ENCODE assay signal across 26 cellular contexts in the genomic region with DNA sequence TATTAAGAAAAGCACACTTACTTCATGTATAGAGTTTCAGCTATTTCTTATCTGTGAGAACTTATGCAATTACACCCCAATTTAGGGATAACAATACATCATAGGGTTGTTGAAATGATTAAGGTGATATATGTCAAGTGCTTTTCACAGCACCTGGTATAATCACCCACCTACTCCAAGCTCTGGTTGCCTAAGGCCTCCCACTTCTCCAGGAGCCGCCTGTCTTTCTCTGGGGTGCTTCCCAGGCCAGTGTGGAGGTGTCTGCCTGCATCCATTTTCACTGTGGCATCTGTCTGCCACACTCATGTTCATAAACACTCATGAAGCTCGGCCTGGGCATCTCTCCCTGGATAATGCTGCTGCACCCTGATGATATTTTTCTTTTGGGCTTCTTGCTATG.
"Had no signal": no experiment of that assay in that cellular context is flagged by ENCODE, and none has a peak within 500 bp of the region (broad histone marks: within the 10 kb centered on the region; RNA-seq: fewer than 3 reads in every experiment).

No MANE protein-coding gene starts in this region.

- H3K27me3 Mint-ChIP-seq: activated naive CD8-positive, alpha-beta T cell; activated T-helper 17 cell treated with anti-CD3 and anti-CD28 coated beads, Interleukin-2, amount 50 U/mL, for 72 hours had no signal

- DNase-seq: activated B cell treated with CpG ODN at 0.5 μM for 24 hours; activated CD4-positive, alpha-beta T cell treated with anti-CD3 and anti-CD28 coated beads for 48 hours; activated CD4-positive, alpha-beta T cell treated with anti-CD3 and anti-CD28 coated beads, Interleukin-2, amount 50 U/mL, for 1 hour; activated CD4-positive, alpha-beta T cell treated with anti-CD3 and anti-CD28 coated beads, Interleukin-2, amount 50 U/mL, for 48 hours; activated CD8-positive, alpha-beta memory T cell treated with anti-CD3 and anti-CD28 coated beads for 24 hours; activated CD8-positive, alpha-beta T cell treated with anti-CD3 and anti-CD28 coated beads for 36 hours; activated effector memory CD4-positive, alpha-beta T cell treated with Interleukin-2 at 50 U/mL for 16 hours; activated gamma-delta T cell treated with Interleukin-2 at 50 U/mL for 16 hours; activated naive CD4-positive, alpha-beta T cell treated with anti-CD3 and anti-CD28 coated beads, Interleukin-2, amount 50 U/mL, for 16 hours; activated naive CD4-positive, alpha-beta T cell treated with Interleukin-2 at 50 U/mL for 16 hours; activated T-cell treated with anti-CD3 and anti-CD28 coated beads, Interleukin-2, amount 50 U/mL, for 4 hours; amniotic stem cell; brain microvascular endothelial cell; cerebellar nuclear complex; colonic mucosa; effector CD8-positive, alpha-beta T cell; foreskin fibroblast; heart left ventricle; T-helper 17 cell; T1000; WERI-Rb-1 had no signal

- H3K4me1 Mint-ChIP-seq: activated B cell treated with CpG ODN at 0.5 μM for 24 hours; activated T-helper 17 cell treated with anti-CD3 and anti-CD28 coated beads, Interleukin-2, amount 50 U/mL, for 72 hours had no signal

- H3K4me3 ChIP-seq: colonic mucosa, heart left ventricle had no signal

- H3K9me3 Mint-ChIP-seq: activated CD8-positive, alpha-beta T cell treated with anti-CD3 and anti-CD28 coated beads for 36 hours; activated T-cell treated with anti-CD3 and anti-CD28 coated beads, Interleukin-2, amount 50 U/mL, for 4 hours; activated T-helper 17 cell treated with anti-CD3 and anti-CD28 coated beads, Interleukin-2, amount 50 U/mL, for 72 hours; T-helper 2 cell treated with Interferon-gamma antibody and Interleukin-4, amounts not matched to agents 5 μg/mL and 100 μg/mL, for 36 hours had no signal

- H3K36me3 ChIP-seq: brain microvascular endothelial cell, colonic mucosa, heart left ventricle, WERI-Rb-1 had no signal

- H3K36me3 Mint-ChIP-seq: activated naive CD8-positive, alpha-beta T cell had no signal

- H3K27me3 ChIP-seq: brain microvascular endothelial cell, colonic mucosa, heart left ventricle had no signal

- H3K27ac Mint-ChIP-seq: activated B cell treated with CpG ODN at 0.5 μM for 24 hours; activated CD8-positive, alpha-beta T cell treated with anti-CD3 and anti-CD28 coated beads for 36 hours; activated naive CD8-positive, alpha-beta T cell; activated T-helper 17 cell treated with anti-CD3 and anti-CD28 coated beads, Interleukin-2, amount 50 U/mL, for 72 hours; T-helper 17 cell; T-helper 2 cell treated with Interferon-gamma antibody and Interleukin-4, amounts not matched to agents 5 μg/mL and 100 μg/mL, for 36 hours had no signal

- H3K4me3 Mint-ChIP-seq: activated B cell treated with CpG ODN at 0.5 μM for 24 hours; activated CD8-positive, alpha-beta T cell treated with anti-CD3 and anti-CD28 coated beads for 36 hours; activated naive CD8-positive, alpha-beta T cell; activated T-cell treated with anti-CD3 and anti-CD28 coated beads, Interleukin-2, amount 50 U/mL, for 4 hours; activated T-helper 17 cell treated with anti-CD3 and anti-CD28 coated beads, Interleukin-2, amount 50 U/mL, for 72 hours; T-helper 17 cell; T-helper 2 cell treated with Interferon-gamma antibody and Interleukin-4, amounts not matched to agents 5 μg/mL and 100 μg/mL, for 36 hours had no signal

- H3K27ac ChIP-seq: brain microvascular endothelial cell, colonic mucosa, heart left ventricle, WERI-Rb-1 had no signal

- H3K4me1 ChIP-seq: colonic mucosa, heart left ventricle had no signal

- ATAC-seq: activated CD4-positive, CD25-positive, alpha-beta regulatory T cell treated with anti-CD3 and anti-CD28 coated beads, Interleukin-2, amount 50 U/mL, for 24 hours; activated CD8-positive, alpha-beta T cell treated with anti-CD3 and anti-CD28 coated beads for 36 hours; activated T-cell treated with anti-CD3 and anti-CD28 coated beads, Interleukin-2, amount 50 U/mL, for 4 hours; activated T-helper 17 cell treated with anti-CD3 and anti-CD28 coated beads, Interleukin-2, amount 50 U/mL, for 72 hours; esophagus mucosa; heart left ventricle; T-helper 17 cell had no signal
